In the genomic region with DNA sequence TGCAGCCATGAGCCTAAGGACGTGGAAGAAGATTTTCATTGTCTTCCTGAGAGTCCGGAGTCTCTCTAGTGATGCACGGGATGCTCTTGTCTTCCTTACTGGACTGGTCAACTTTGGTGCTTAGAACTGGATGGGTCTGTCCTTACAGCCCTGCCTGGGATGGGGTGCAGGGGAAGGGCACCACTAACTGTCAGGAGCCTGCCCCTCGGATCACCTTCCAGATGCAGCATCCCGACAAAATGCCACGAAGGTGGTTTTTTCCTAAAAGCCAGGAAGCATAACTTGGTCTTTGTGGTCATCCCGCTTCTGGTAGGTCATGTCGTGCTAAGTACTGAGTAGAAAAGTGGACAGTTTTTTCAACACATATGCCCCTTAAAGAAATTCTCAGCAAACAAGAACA, we compare ENCODE assay signal across 17 cellular contexts.
DNase-seq lines count a peak whose midpoint lies in the region; ATAC-seq and TF ChIP-seq lines count a peak whose summit lies in the region.
"Had no signal": no experiment of that assay in that cellular context is flagged by ENCODE, and none has a peak within 500 bp of the region (broad histone marks: within the 10 kb centered on the region; RNA-seq: fewer than 3 reads in every experiment).

No MANE protein-coding gene starts in this region.

- H3K27ac ChIP-seq in IMR-90 (ENCODE audit: insufficient read depth, low read length) (no peak overlapping the region), SJCRH30 (no peak overlapping the region)
- H3K27ac ChIP-seq: C4-2B, GM23248 had no signal

- TF ChIP-seq POLR2A in IMR-90 (IDR thresholded peaks at IDR 0.05; ENCODE audit: low read depth, low read length) = no peak

- DNase-seq in IMR-90 (no peak), RPMI7951 (ENCODE audit: low read depth) (peak; percentile 49), mesenteric fat pad (ENCODE audit: low spot score) (peak; percentile 35), posterior vena cava (ENCODE audit: low spot score) (peak; percentile 25), ACHN (no peak), SJCRH30 (no peak)
- no peak for DNase-seq in stimulated activated naive CD4-positive, alpha-beta T cell treated with Interleukin-2 at 50 U/mL for 16 hours (lab: John Stamatoyannopoulos, UW)
- DNase-seq: AML-193; CD4-positive, alpha-beta memory T cell; DMS153; DND-41; EL; GM23248; KBM-7 had no signal

- no peaks in the 10 kb centered on the region for H3K36me3 ChIP-seq in IMR-90 (ENCODE audit: control insufficient read depth, insufficient read depth, low read length)
- no peaks in the 10 kb centered on the region for H3K36me3 ChIP-seq in SJCRH30
- H3K36me3 ChIP-seq: HAP-1 had no signal

- no peak overlapping the region for H3K4me3 ChIP-seq in IMR-90 (ENCODE audit: insufficient read depth, low read depth, low read length)
- no peak overlapping the region for H3K4me3 ChIP-seq in SJCRH30
- H3K4me3 ChIP-seq: GM12878, GM23248, HAP-1 had no signal

- H2BK5ac ChIP-seq in IMR-90 (ENCODE audit: low read depth, low read length, poor library complexity, severe bottlenecking) = no peak overlapping the region

- H3K9me3 ChIP-seq in IMR-90 (ENCODE audit: control insufficient read depth, insufficient read depth, low read length) (no peaks in the 10 kb centered on the region), SJCRH30 (replicated peaks) (no peaks in the 10 kb centered on the region)
- H3K9me3 ChIP-seq: HAP-1 had no signal

- ATAC-seq in IMR-90 (ENCODE audit: low read depth) = no peak
- ATAC-seq: GM12878 had no signal

- in situ Hi-C loops in IMR-90 (cut with MboI; ENCODE audit: low sequenced_read_pairs) (no loop called here), ACHN (cut with HindIII; ENCODE audit: low pct_ligation_motif_present, low pct_unique_long_range_greater_than_20kb, low sequenced_read_pairs) (no loop called here)

- intact Hi-C loops in IMR-90 (cut with micrococcal nuclease) (no loop called here), posterior vena cava (cut with DNase I) (no loop called here)

- CTCF ChIA-PET in IMR-90 (lab: Yijun Ruan, JAX) = no interaction called here

- no peak overlapping the region for H4K8ac ChIP-seq in IMR-90 (ENCODE audit: low read depth in 2 of 2, low read length in 2 of 2)

- H3K27me3 ChIP-seq in IMR-90 (ENCODE audit: control insufficient read depth, insufficient read depth, low read length) (peaks cover 3% of the 10 kb centered on the region; the same call in 1 of the 2 replicates), SJCRH30 (peaks cover 12% of the 10 kb centered on the region; the same call in 1 of the 2 replicates)

- H3K56ac ChIP-seq in IMR-90 (ENCODE audit: extremely low read depth, insufficient read depth, low read length) = no peak overlapping the region

- no peak for TF ChIP-seq CTCF in IMR-90 (conservative IDR thresholded peaks at IDR 0.05; ENCODE audit: low read depth, low read length)

- peak overlapping the region; percentile 26 for H2AFZ ChIP-seq in IMR-90 (replicated peaks; ENCODE audit: low read length, poor library complexity)
- H2AFZ ChIP-seq: GM23248 had no signal

- H3K4me1 ChIP-seq in IMR-90 (ENCODE audit: control insufficient read depth, insufficient read depth, low read length) = peaks cover 19% of the 10 kb centered on the region
- H3K4me1 ChIP-seq in SJCRH30 = no peaks in the 10 kb centered on the region
- H3K4me1 ChIP-seq: HAP-1 had no signal

- H2BK15ac ChIP-seq in IMR-90 (ENCODE audit: low read depth, low read length) = no peak overlapping the region

- no peak overlapping the region for H3K23ac ChIP-seq in IMR-90 (ENCODE audit: low read depth, low read length)

- no peak for TF ChIP-seq RAD21 in IMR-90 (IDR thresholded peaks at IDR 0.05; ENCODE audit: low read length)

- H3K14ac ChIP-seq in IMR-90 (replicated peaks; ENCODE audit: low read depth, low read length) = no peak overlapping the region

- POLR2A ChIA-PET in IMR-90 (lab: Charles Lee; ENCODE audit: unreplicated experiment) = no interaction called here

- no peak overlapping the region for H2BK120ac ChIP-seq in IMR-90 (ENCODE audit: low read depth, low read length)

- H3K79me1 ChIP-seq in IMR-90 (ENCODE audit: low read depth in 1 of 2, low read length in 2 of 2) = no peaks in the 10 kb centered on the region

- no peak overlapping the region for H2BK20ac ChIP-seq in IMR-90 (ENCODE audit: low read depth, low read length)

- no peak overlapping the region for H3K4ac ChIP-seq in IMR-90 (ENCODE audit: low read depth, low read length)

- peaks cover 16% of the 10 kb centered on the region for H3K9me1 ChIP-seq in IMR-90 (ENCODE audit: insufficient read depth, low read length)

- H3K4me2 ChIP-seq in IMR-90 (ENCODE audit: low read depth, low read length) = no peak overlapping the region

- no CpG with 5 or more reads among the region's 8 CpGs for WGBS in IMR-90 (ENCODE audit: extremely low coverage in 2 of 2, insufficient read length in 1 of 2), 2 experiments

- no peak overlapping the region for H3K18ac ChIP-seq in IMR-90 (ENCODE audit: low read depth, low read length)

- no peak overlapping the region for H4K91ac ChIP-seq in IMR-90 (ENCODE audit: insufficient read depth, low read depth, low read length)

- H2AK9ac ChIP-seq in IMR-90 (replicated peaks; ENCODE audit: low read depth, low read length, poor library complexity) = no peak overlapping the region

- BruUV-seq in IMR-90 (replicated peaks; lab: Mats Ljungman, UMichigan) = no TSS peak

- no peak overlapping the region for H4K5ac ChIP-seq in IMR-90 (ENCODE audit: low read depth, low read length)

- dilution Hi-C loops in IMR-90 (cut with HindIII; ENCODE audit: low sequenced_read_pairs, unreplicated experiment) = no loop called here

- 0 out of 2 replicates have a peak, but pooled peaks cover 2% of the 10 kb centered on the region for H4K20me1 ChIP-seq in IMR-90 (ENCODE audit: insufficient read depth, low read length)

- H3K9ac ChIP-seq in IMR-90 (ENCODE audit: low read depth, low read length) = no peak overlapping the region
- H3K9ac ChIP-seq: GM23248 had no signal

- H2AK5ac ChIP-seq in IMR-90 (ENCODE audit: low read depth, low read length) = no peak overlapping the region

TF ChIP-seq in IMR-90, 13 proteins besides CTCF, POLR2A, EP300 and RAD21:
- TF ChIP-seq RCOR1 (IDR thresholded peaks at IDR 0.05; ENCODE audit: insufficient replicate concordance, low read length) = no peak
- no peak for TF ChIP-seq MAFK (IDR thresholded peaks at IDR 0.05; ENCODE audit: low read depth, low read length)
- TF ChIP-seq, protein P1, sequence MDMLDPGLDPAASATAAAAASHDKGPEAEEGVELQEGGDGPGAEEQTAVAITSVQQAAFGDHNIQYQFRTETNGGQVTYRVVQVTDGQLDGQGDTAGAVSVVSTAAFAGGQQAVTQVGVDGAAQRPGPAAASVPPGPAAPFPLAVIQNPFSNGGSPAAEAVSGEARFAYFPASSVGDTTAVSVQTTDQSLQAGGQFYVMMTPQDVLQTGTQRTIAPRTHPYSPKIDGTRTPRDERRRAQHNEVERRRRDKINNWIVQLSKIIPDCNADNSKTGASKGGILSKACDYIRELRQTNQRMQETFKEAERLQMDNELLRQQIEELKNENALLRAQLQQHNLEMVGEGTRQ (IDR thresholded peaks at IDR 0.05; ENCODE audit: low read depth, low read length) = no peak
- TF ChIP-seq, protein P2, sequence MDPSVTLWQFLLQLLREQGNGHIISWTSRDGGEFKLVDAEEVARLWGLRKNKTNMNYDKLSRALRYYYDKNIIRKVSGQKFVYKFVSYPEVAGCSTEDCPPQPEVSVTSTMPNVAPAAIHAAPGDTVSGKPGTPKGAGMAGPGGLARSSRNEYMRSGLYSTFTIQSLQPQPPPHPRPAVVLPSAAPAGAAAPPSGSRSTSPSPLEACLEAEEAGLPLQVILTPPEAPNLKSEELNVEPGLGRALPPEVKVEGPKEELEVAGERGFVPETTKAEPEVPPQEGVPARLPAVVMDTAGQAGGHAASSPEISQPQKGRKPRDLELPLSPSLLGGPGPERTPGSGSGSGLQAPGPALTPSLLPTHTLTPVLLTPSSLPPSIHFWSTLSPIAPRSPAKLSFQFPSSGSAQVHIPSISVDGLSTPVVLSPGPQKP (IDR thresholded peaks at IDR 0.05; ENCODE audit: borderline replicate concordance, low read depth, low read length) = no peak
- TF ChIP-seq CEBPB (IDR thresholded peaks at IDR 0.05; ENCODE audit: low read depth, low read length) = no peak
- no peak for TF ChIP-seq NFE2L2 (IDR thresholded peaks at IDR 0.05; ENCODE audit: low read depth, low read length)
- TF ChIP-seq SMC3 (IDR thresholded peaks at IDR 0.05; ENCODE audit: low read depth, low read length) = no peak
- no peak for TF ChIP-seq MAZ (IDR thresholded peaks at IDR 0.05; ENCODE audit: borderline replicate concordance, low read depth, low read length)

Comparison
In these comparisons a context has a peak if more than half of its experiments do, and no peak if none do; other contexts are left out.
1. DNase-seq: peak in RPMI7951 (single experiment), mesenteric fat pad (single experiment) and posterior vena cava (single experiment); none in IMR-90 (single experiment), stimulated activated naive CD4-positive, alpha-beta T cell treated with Interleukin-2 at 50 U/mL for 16 hours (single experiment), ACHN (single experiment) and SJCRH30 (0 of 2).